Comparison of ENCODE assay signal across 28 cellular contexts in genomic region chr11:110056956-110057355, GRCh38.
"Had no signal": no experiment of that assay in that cellular context is flagged by ENCODE, and none has a peak within 500 bp of the region (broad histone marks: within the 10 kb centered on the region; RNA-seq: fewer than 3 reads in every experiment).

No MANE protein-coding gene starts in this region.

- H3K4me1 ChIP-seq: gastrocnemius medialis, heart left ventricle had no signal

- H3K36me3 ChIP-seq: brain microvascular endothelial cell, gastrocnemius medialis, heart left ventricle, WERI-Rb-1 had no signal

- DNase-seq: activated B cell treated with CpG ODN at 0.5 μM for 24 hours; activated CD4-positive, alpha-beta T cell treated with anti-CD3 and anti-CD28 coated beads, Interleukin-2, amount 10 ng/mL, durations not matched to agents 7 days and 5 days; activated CD4-positive, alpha-beta T cell treated with anti-CD3 and anti-CD28 coated beads, Interleukin-2, amount 50 U/mL, for 4 hours; activated CD8-positive, alpha-beta memory T cell treated with anti-CD3 and anti-CD28 coated beads for 24 hours; activated CD8-positive, alpha-beta T cell treated with anti-CD3 and anti-CD28 coated beads for 36 hours; activated effector memory CD4-positive, alpha-beta T cell treated with Interleukin-2 at 50 U/mL for 16 hours; activated gamma-delta T cell treated with Interleukin-2 at 50 U/mL for 16 hours; activated naive CD4-positive, alpha-beta T cell treated with anti-CD3 and anti-CD28 coated beads, Interleukin-2, amount 50 U/mL, for 16 hours; activated naive CD4-positive, alpha-beta T cell treated with Interleukin-2 at 50 U/mL for 16 hours; activated T-cell treated with anti-CD3 and anti-CD28 coated beads, Interleukin-2, amount 50 U/mL, for 4 hours; amniotic stem cell; anterior cingulate cortex; brain microvascular endothelial cell; dorsolateral prefrontal cortex; effector memory CD4-positive, alpha-beta T cell; endodermal cell; foreskin keratinocyte; gastrocnemius medialis; glutamatergic neuron; heart left ventricle; T-helper 1 cell; T-helper 17 cell; T1000; WERI-Rb-1 had no signal

- H3K27me3 ChIP-seq: brain microvascular endothelial cell, dorsolateral prefrontal cortex, foreskin keratinocyte, gastrocnemius medialis, heart left ventricle had no signal

- ATAC-seq: activated CD4-positive, CD25-positive, alpha-beta regulatory T cell treated with anti-CD3 and anti-CD28 coated beads, Interleukin-2, amount 50 U/mL, for 24 hours; activated CD8-positive, alpha-beta T cell treated with anti-CD3 and anti-CD28 coated beads for 36 hours; activated T-cell treated with anti-CD3 and anti-CD28 coated beads, Interleukin-2, amount 50 U/mL, for 4 hours; activated T-helper 17 cell treated with anti-CD3 and anti-CD28 coated beads, Interleukin-2, amount 50 U/mL, for 72 hours; esophagus mucosa; foreskin keratinocyte; gastrocnemius medialis; heart left ventricle; T-helper 17 cell had no signal

- H3K27ac ChIP-seq: brain microvascular endothelial cell, coronary artery, dorsolateral prefrontal cortex, foreskin keratinocyte, gastrocnemius medialis, heart left ventricle, WERI-Rb-1 had no signal

- H3K4me3 ChIP-seq: coronary artery, dorsolateral prefrontal cortex, gastrocnemius medialis, heart left ventricle had no signal
